In genomic region chr16:83105279-83106077, GRCh38 we compare ENCODE assay signal across 17 cellular contexts.
DNase-seq lines count a peak whose midpoint lies in the region; ATAC-seq and TF ChIP-seq lines count a peak whose summit lies in the region.
"Had no signal": no experiment of that assay in that cellular context is flagged by ENCODE, and none has a peak within 500 bp of the region (broad histone marks: within the 10 kb centered on the region; RNA-seq: fewer than 3 reads in every experiment).

No MANE protein-coding gene starts in this region.

- peak; percentile 39 for ATAC-seq in esophagus mucosa
- ATAC-seq in GM19397 (IDR thresholded peaks at IDR 0.05; ENCODE audit: unreplicated experiment): no peak
- no peak for ATAC-seq in GM19324 (IDR thresholded peaks at IDR 0.05; ENCODE audit: low FRiP score, unreplicated experiment)
- ATAC-seq: HepG2 had no signal

- no peak overlapping the region for H3K4me3 ChIP-seq in breast epithelium
- no peak overlapping the region for H3K4me3 ChIP-seq in mammary epithelial cell (replicated peaks in 1 of 3; ENCODE audit: insufficient read depth in 1 of 3, low read depth in 2 of 3, low read length in 3 of 3)
- H3K4me3 ChIP-seq: BLaER1 had no signal

- no peak overlapping the region for H3K27ac ChIP-seq in breast epithelium
- H3K27ac ChIP-seq in mammary epithelial cell (ENCODE audit: insufficient read depth, low read depth, low read length): peak overlapping the region; percentile 75
- H3K27ac ChIP-seq: BLaER1 had no signal

- BruUV-seq in MCF 10A (replicated peaks; lab: Mats Ljungman, UMichigan) (no TSS peak), mammary epithelial cell (replicated peaks; lab: Mats Ljungman, UMichigan) (no TSS peak)

- H3K27me3 Mint-ChIP-seq in MCF 10A (ENCODE audit: insufficient read depth, unreplicated experiment): no peaks in the 10 kb centered on the region

- POLR2A ChIA-PET in MCF 10A (lab: Yijun Ruan, JAX): no interaction called here

- DNase-seq in MCF 10A (ENCODE audit: unreplicated experiment): peak; percentile 21
- DNase-seq in breast epithelium (ENCODE audit: low spot score in 2 of 2): no peak
- DNase-seq in mammary epithelial cell: peak; percentile 94
- DNase-seq in NCI-H1436 treated with DMSO at 0.1 percent for 48 hours (lab: John Stamatoyannopoulos, UW): no peak
- DNase-seq in MV-4-11 (lab: John Stamatoyannopoulos, UW): no peak
- DNase-seq: 8988T; CD4-positive, alpha-beta memory T cell; DMS153; DMS79 treated with DMSO at 0.1 percent for 48 hours; GF-D8; HCEC 1CT had no signal

- no peaks in the 10 kb centered on the region for H3K4me1 Mint-ChIP-seq in MCF 10A (ENCODE audit: insufficient read depth, unreplicated experiment)
- H3K4me1 Mint-ChIP-seq: CD14-positive monocyte; CD4-positive, alpha-beta memory T cell had no signal

- H3K4me3 Mint-ChIP-seq in MCF 10A (ENCODE audit: unreplicated experiment): no peak overlapping the region
- H3K4me3 Mint-ChIP-seq: CD14-positive monocyte; CD4-positive, alpha-beta memory T cell had no signal

- no peaks in the 10 kb centered on the region for H3K9me3 Mint-ChIP-seq in MCF 10A (ENCODE audit: unreplicated experiment)

- peaks cover 10% of the 10 kb centered on the region for H3K79me2 ChIP-seq in mammary epithelial cell (ENCODE audit: insufficient read depth, low read length)

- H3K36me3 Mint-ChIP-seq in MCF 10A (ENCODE audit: insufficient read depth, unreplicated experiment): peaks cover 23% of the 10 kb centered on the region
- H3K36me3 Mint-ChIP-seq: CD14-positive monocyte; CD4-positive, alpha-beta memory T cell had no signal

- in situ Hi-C loops in mammary epithelial cell (cut with MboI; ENCODE audit: low sequenced_read_pairs in 2 of 2): no loop called here

- no peak overlapping the region for H3K27ac Mint-ChIP-seq in MCF 10A (ENCODE audit: low read depth, unreplicated experiment)
- H3K27ac Mint-ChIP-seq: CD14-positive monocyte; CD4-positive, alpha-beta memory T cell had no signal

- dilution Hi-C loops in mammary epithelial cell (cut with HindIII; ENCODE audit: low sequenced_read_pairs): no loop called here

- H3K4me2 ChIP-seq in mammary epithelial cell (ENCODE audit: insufficient read depth, low read depth, low read length): peak overlapping the region; percentile 29
- H3K4me2 ChIP-seq: BLaER1 had no signal

- peaks cover 0 to 10% of the 10 kb centered on the region in 2 donors for H3K9me3 ChIP-seq in breast epithelium
- H3K9me3 ChIP-seq in mammary epithelial cell (replicated peaks; ENCODE audit: insufficient read depth, low read length): peaks cover 6% of the 10 kb centered on the region
- H3K9me3 ChIP-seq: BLaER1 had no signal

- H4K20me1 ChIP-seq in mammary epithelial cell (ENCODE audit: insufficient read depth, low read length): no peaks in the 10 kb centered on the region
- H4K20me1 ChIP-seq: BLaER1 had no signal

- TF ChIP-seq POLR2A in breast epithelium (IDR thresholded peaks at IDR 0.05): no peak

- H3K9ac ChIP-seq in mammary epithelial cell (ENCODE audit: insufficient read depth, low read length): no peak overlapping the region
- H3K9ac ChIP-seq: BLaER1 had no signal

- CTCF ChIA-PET in MCF 10A (lab: Yijun Ruan, JAX) (interaction anchor here (0.7 to 1.0 kb wide), 2 partner anchors 466 to 594 kb away, joined by 3 to 4 read pairs; no protein-coding TSS in a partner anchor), mammary epithelial cell (lab: Charles Lee; ENCODE audit: low non-redundant PET) (no interaction called here)

- H3K36me3 ChIP-seq in breast epithelium: no peaks in the 10 kb centered on the region
- H3K36me3 ChIP-seq in mammary epithelial cell (ENCODE audit: insufficient read depth, low read length): no peaks in the 10 kb centered on the region
- H3K36me3 ChIP-seq: BLaER1 had no signal

- WGBS in mammary epithelial cell (ENCODE audit: low coverage, missing lambda C conversion rate): 70% methylated on average over 9 of the region's 9 CpGs

- H3K4me1 ChIP-seq in breast epithelium: no peaks in the 10 kb centered on the region
- H3K4me1 ChIP-seq in mammary epithelial cell (ENCODE audit: insufficient read depth, low read length): peaks cover 26% of the 10 kb centered on the region

- H3K27me3 ChIP-seq in breast epithelium (peaks cover 0 to 18% of the 10 kb centered on the region in 2 donors), mammary epithelial cell (ENCODE audit: insufficient read depth, low read length) (no peaks in the 10 kb centered on the region)
- H3K27me3 ChIP-seq: BLaER1 had no signal

- no peak overlapping the region for H2AFZ ChIP-seq in mammary epithelial cell (ENCODE audit: low read depth, low read length)

- intact Hi-C loops in MCF 10A (cut with micrococcal nuclease) (no loop called here), breast epithelium (cut with DNase I; ENCODE audit: low total_unique reads) (no loop called here), mammary epithelial cell (cut with micrococcal nuclease) (no loop called here)

- TF ChIP-seq CTCF in MCF 10A (IDR thresholded peaks at IDR 0.05; ENCODE audit: unreplicated experiment) (no peak), breast epithelium (IDR thresholded peaks at IDR 0.05) (no peak), mammary epithelial cell (conservative IDR thresholded peaks at IDR 0.05 in 1 of 2, IDR thresholded peaks at IDR 0.05 in 1 of 2; ENCODE audit: extremely low read depth in 1 of 2, insufficient read depth in 1 of 2, low read depth in 1 of 2, low read length in 2 of 2) (no peak)

Comparison
In these comparisons a context has a peak if more than half of its experiments do, and no peak if none do; other contexts are left out.
1. DNase-seq: peak in MCF 10A (single experiment) and mammary epithelial cell (single experiment); none in breast epithelium (0 of 2), NCI-H1436 treated with DMSO at 0.1 percent for 48 hours (single experiment) and MV-4-11 (single experiment).